ENCODE assay signal across 12 cellular contexts in genomic region chr16:28309811-28310311, GRCh38. TPM values are rescaled to one million over a fixed set of nuclear protein-coding genes. Genes with fewer than 3 reads are reported as not detected.
A peak's percentile ranks its signal among the peaks of the same experiment; 100 is the strongest.
DNase-seq lines count a peak whose midpoint lies in the region; ATAC-seq, FAIRE-seq and TF ChIP-seq lines count a peak whose summit lies in the region.
"Had no signal": no experiment of that assay in that cellular context is flagged by ENCODE, and none has a peak within 500 bp of the region (broad histone marks: within the 10 kb centered on the region; RNA-seq: fewer than 3 reads in every experiment).

No MANE protein-coding gene starts in this region.

- ATAC-seq in K562 (no peak), sciatic nerve (no peak)
- ATAC-seq: left lung had no signal

- peaks cover 20% of the 10 kb centered on the region for H4K20me1 ChIP-seq in K562 (replicated peaks; ENCODE audit: control insufficient read depth, insufficient read depth, low read length)

- no peaks in the 10 kb centered on the region for H3K79me2 ChIP-seq in K562 (ENCODE audit: control insufficient read depth, insufficient read depth, low read length)

- CTCF ChIA-PET in K562 (lab: Yijun Ruan, JAX; ENCODE audit: low intra/inter-chr PET ratio): no interaction called here

- in situ Hi-C loops in K562 (cut with MboI): no loop called here

- no peak overlapping the region for H2AFZ ChIP-seq in K562 (ENCODE audit: low read depth, low read length)

- H3K27ac ChIP-seq in K562 (ENCODE audit: extremely low read depth, low read depth, low read length) (no peak overlapping the region), testis (no peak overlapping the region)
- H3K27ac ChIP-seq: left lung, tibial artery had no signal

- 7% methylated on average over 20 of the region's 20 CpGs for WGBS in K562 (ENCODE audit: insufficient coverage, low coverage, missing lambda C conversion rate)
- WGBS in testis, 2 donors: 71 to 75% methylated on average over 9 to 20 of the region's 20 CpGs

- H3K9ac ChIP-seq in K562 (ENCODE audit: insufficient read depth in 1 of 2, low read depth in 2 of 2, low read length in 2 of 2): no peak overlapping the region; a peak in 1 of 4 replicates

- no peaks in the 10 kb centered on the region for H3K9me1 ChIP-seq in K562 (ENCODE audit: control insufficient read depth, insufficient read depth, low read length)

- H3K4me3 ChIP-seq in K562: no peak overlapping the region
- no peak overlapping the region for H3K4me3 ChIP-seq in testis
- H3K4me3 ChIP-seq: left lung, tibial artery had no signal

- TF ChIP-seq POLR2A in K562 (conservative IDR thresholded peaks at IDR 0.05) (no peak), testis (IDR thresholded peaks at IDR 0.05) (no peak)

- H3K27me3 ChIP-seq in K562 (ENCODE audit: control insufficient read depth in 2 of 2, insufficient read depth in 2 of 2, low read length in 2 of 2) (peaks cover 9 to 57% of the 10 kb centered on the region in 2 experiments; a peak in 4 of 5 replicates), testis (no peaks in the 10 kb centered on the region)
- H3K27me3 ChIP-seq: left lung had no signal

- H3K4me1 ChIP-seq in K562 (replicated peaks in 1 of 2; ENCODE audit: control insufficient read depth in 2 of 2, insufficient read depth in 2 of 2, low read length in 2 of 2) (peaks cover 0 to 10% of the 10 kb centered on the region in 2 experiments; a peak in 2 of 5 replicates), testis (peaks cover 4% of the 10 kb centered on the region)
- H3K4me1 ChIP-seq: left lung, tibial artery had no signal

- TF ChIP-seq CTCF in K562 (IDR thresholded peaks at IDR 0.05 in 2 of 3, conservative IDR thresholded peaks at IDR 0.05 in 1 of 3; ENCODE audit: insufficient read depth in 2 of 3, low read depth in 1 of 3, low read length in 3 of 3) (no peak), testis (IDR thresholded peaks at IDR 0.05) (no peak)

- POLR2A ChIA-PET in K562 (lab: Yijun Ruan, JAX): no interaction called here

- BruUV-seq in K562 (replicated peaks; lab: Mats Ljungman, UMichigan): no TSS peak

- H3K4me2 ChIP-seq in K562 (ENCODE audit: insufficient read depth, low read length): no peak overlapping the region

- H3K9me3 ChIP-seq in K562 (replicated peaks; ENCODE audit: control insufficient read depth, insufficient read depth, low read depth, low read length) (no peaks in the 10 kb centered on the region), testis (no peaks in the 10 kb centered on the region)
- H3K9me3 ChIP-seq: left lung, tibial artery had no signal

- FAIRE-seq in GM18507 (lab: Jason Lieb, UNC) (peak; percentile 24), K562 (lab: Jason Lieb, UNC) (no peak)
- FAIRE-seq: endometrium had no signal

- H3K36me3 ChIP-seq in K562 (ENCODE audit: control insufficient read depth, insufficient read depth, low read length) (no peaks in the 10 kb centered on the region), testis (ENCODE audit: low read depth, missing control alignments) (no peaks in the 10 kb centered on the region)
- H3K36me3 ChIP-seq: left lung, tibial artery had no signal

- intact Hi-C loops in K562 (cut with micrococcal nuclease) (no loop called here), testis (cut with DNase I; ENCODE audit: low total_unique reads) (no loop called here), sciatic nerve (cut with DNase I) (no loop called here)

- no peak for TF ChIP-seq EP300 in K562 (IDR thresholded peaks at IDR 0.05; ENCODE audit: low read length)

- DNase-seq in GM18507 (ENCODE audit: extremely low spot score, insufficient read length, low read depth) (no peak), K562 (ENCODE audit: extremely low read depth in 1 of 4, low spot score in 3 of 4) (peak in 2 of 4 experiments; percentile 22 to 25), testis (no peak), sciatic nerve (ENCODE audit: low spot score) (no peak), NCI-H510A (lab: John Stamatoyannopoulos, UW) (no peak), SHP77 treated with DMSO at 0.1 percent for 48 hours (lab: John Stamatoyannopoulos, UW) (no peak)
- peak; percentile 79 to 84 for DNase-seq in activated CD4-positive, alpha-beta T cell treated with anti-CD3 and anti-CD28 coated beads, Interleukin-2, amount 50 U/mL, for 4 hours
- DNase-seq in stimulated activated CD4-positive, alpha-beta T cell treated with anti-CD3 and anti-CD28 coated beads, TNF-alpha, amount 100 ng/mL, for 4 hours (ENCODE audit: low read depth in 3 of 3): peak; percentile 57 to 77 (median 76)
- DNase-seq: SIG-M5, tibial artery had no signal

- TF ChIP-seq RAD21 in K562 (CRISPR knock-in tag; conservative IDR thresholded peaks at IDR 0.05 in 1 of 2, IDR thresholded peaks at IDR 0.05 in 1 of 2): no peak

TF ChIP-seq in K562, 482 proteins besides CTCF, POLR2A, EP300 and RAD21:
- TF ChIP-seq SLC30A9 (CRISPR knock-in tag; IDR thresholded peaks at IDR 0.05) (no peak), EGR1 (conservative IDR thresholded peaks at IDR 0.05) (peak; percentile 64), ZNF197 (CRISPR knock-in tag; IDR thresholded peaks at IDR 0.05; ENCODE audit: low read depth) (no peak)

RNA-seq across cellular contexts. Expression of gene SBK1, which starts 17.5 kb away (rescaled TPM):
- total RNA-seq in K562 (2011; cell fraction: chromatin; rRNA removed; ENCODE audit: low replicate concordance): not detected in 2 replicates
- not detected in 2 replicates for total RNA-seq in K562 (2011; cell fraction: nucleolus; rRNA removed)
- not detected in 2 replicates for total RNA-seq in K562 (2011; cell fraction: nucleoplasm; rRNA removed)
- 0.04 TPM in 1 of 2 replicates, not detected in the other for total RNA-seq in K562 (2014; rRNA removed)
- not detected in 2 replicates for total RNA-seq in K562 (2014; rRNA removed; fragmentation: Illumina TruSeq; extraction: Trizol)
- total RNA-seq in K562 (2015; rRNA removed; fragmentation: Illumina TruSeq; extraction: Trizol): not detected in 2 replicates
- 0.07 TPM in 1 of 2 replicates, not detected in the other for total RNA-seq in K562 (2021)
- not detected in 2 replicates for polyA plus RNA-seq in K562 (2011; rRNA removed)
- polyA plus RNA-seq in K562 (2011; cell fraction: cytosol; rRNA removed): 0.01 TPM in 1 of 2 replicates, not detected in the other
- 0.03 TPM in 1 of 2 replicates, not detected in the other for polyA plus RNA-seq in K562 (2011; cell fraction: nucleus; rRNA removed)
- polyA plus RNA-seq in K562 (2012): 0.04 TPM in 2 replicates
- polyA plus RNA-seq in K562 (2014; fragmentation: Illumina TruSeq; extraction: Trizol): 0.03 TPM in 1 of 2 replicates, not detected in the other
- not detected for polyA plus RNA-seq in K562 (2014; fragmentation: Nextera tagmentation; extraction: Ambion mirVana)
- 0.01 and 0.03 TPM in 2 replicates for polyA plus RNA-seq in K562 (2014; rRNA removed)
- polyA minus RNA-seq in K562 (2011; rRNA and poly(A)+ RNA removed): not detected in 2 replicates
- polyA minus RNA-seq in K562 (2011; cell fraction: cytosol; rRNA and poly(A)+ RNA removed): not detected in 2 replicates
- polyA minus RNA-seq in K562 (2011; cell fraction: nucleus; rRNA and poly(A)+ RNA removed): not detected in 2 replicates
- 1 to 10 TPM; 4.6 to 8.1 TPM for total RNA-seq in testis
- polyA plus RNA-seq in testis (ENCODE audit: insufficient read depth, low read depth, low replicate concordance): 4.1 TPM
- total RNA-seq in sciatic nerve: 0.62 TPM

RNA-seq across cellular contexts. Expression of gene NPIPB6, which starts 53.4 kb away (rescaled TPM):
- total RNA-seq in K562 (2011; cell fraction: chromatin; rRNA removed; ENCODE audit: low replicate concordance): 4.3 and 23.5 TPM in 2 replicates
- total RNA-seq in K562 (2011; cell fraction: nucleolus; rRNA removed): 1.3 TPM in 1 of 2 replicates, not detected in the other
- 6.6 and 11.0 TPM in 2 replicates for total RNA-seq in K562 (2011; cell fraction: nucleoplasm; rRNA removed)
- total RNA-seq in K562 (2014; rRNA removed): not detected in 2 replicates
- total RNA-seq in K562 (2014; rRNA removed; fragmentation: Illumina TruSeq; extraction: Trizol): 0.91 TPM in 1 of 2 replicates, not detected in the other
- total RNA-seq in K562 (2015; rRNA removed; fragmentation: Illumina TruSeq; extraction: Trizol): 0.72 TPM in 1 of 2 replicates, not detected in the other
- total RNA-seq in K562 (2021): 0.18 and 1.5 TPM in 2 replicates
- 0.09 and 0.24 TPM in 2 replicates for polyA plus RNA-seq in K562 (2011; rRNA removed)
- polyA plus RNA-seq in K562 (2011; cell fraction: cytosol; rRNA removed): 0.09 TPM in 1 of 2 replicates, not detected in the other
- polyA plus RNA-seq in K562 (2011; cell fraction: nucleus; rRNA removed): 0.56 and 0.88 TPM in 2 replicates
- 0.16 and 0.58 TPM in 2 replicates for polyA plus RNA-seq in K562 (2012)
- 0.35 and 0.67 TPM in 2 replicates for polyA plus RNA-seq in K562 (2014; fragmentation: Illumina TruSeq; extraction: Trizol)
- under 1 TPM; 0.03 TPM for polyA plus RNA-seq in K562 (2014; fragmentation: Nextera tagmentation; extraction: Ambion mirVana)
- polyA plus RNA-seq in K562 (2014; rRNA removed): 0.56 and 0.96 TPM in 2 replicates
- 0.91 TPM in 1 of 2 replicates, not detected in the other for polyA minus RNA-seq in K562 (2011; rRNA and poly(A)+ RNA removed)
- polyA minus RNA-seq in K562 (2011; cell fraction: cytosol; rRNA and poly(A)+ RNA removed): 0.86 TPM in 1 of 2 replicates, not detected in the other
- polyA minus RNA-seq in K562 (2011; cell fraction: nucleus; rRNA and poly(A)+ RNA removed): 1.2 and 2.3 TPM in 2 replicates
- 10 to 100 TPM; 16.7 to 36.3 TPM for total RNA-seq in testis
- 47.5 TPM for polyA plus RNA-seq in testis (ENCODE audit: insufficient read depth, low read depth, low replicate concordance)
- 8.5 TPM for total RNA-seq in sciatic nerve

Comparison
In these comparisons a context has a peak if more than half of its experiments do, and no peak if none do; other contexts are left out.
1. DNase-seq: peak in activated CD4-positive, alpha-beta T cell treated with anti-CD3 and anti-CD28 coated beads, Interleukin-2, amount 50 U/mL, for 4 hours (2 of 2) and stimulated activated CD4-positive, alpha-beta T cell treated with anti-CD3 and anti-CD28 coated beads, TNF-alpha, amount 100 ng/mL, for 4 hours (3 of 3); none in GM18507 (single experiment), testis (single experiment), sciatic nerve (single experiment), NCI-H510A (single experiment) and SHP77 treated with DMSO at 0.1 percent for 48 hours (single experiment).